9 cellular contexts compared by ENCODE assay signal in the genomic region with DNA sequence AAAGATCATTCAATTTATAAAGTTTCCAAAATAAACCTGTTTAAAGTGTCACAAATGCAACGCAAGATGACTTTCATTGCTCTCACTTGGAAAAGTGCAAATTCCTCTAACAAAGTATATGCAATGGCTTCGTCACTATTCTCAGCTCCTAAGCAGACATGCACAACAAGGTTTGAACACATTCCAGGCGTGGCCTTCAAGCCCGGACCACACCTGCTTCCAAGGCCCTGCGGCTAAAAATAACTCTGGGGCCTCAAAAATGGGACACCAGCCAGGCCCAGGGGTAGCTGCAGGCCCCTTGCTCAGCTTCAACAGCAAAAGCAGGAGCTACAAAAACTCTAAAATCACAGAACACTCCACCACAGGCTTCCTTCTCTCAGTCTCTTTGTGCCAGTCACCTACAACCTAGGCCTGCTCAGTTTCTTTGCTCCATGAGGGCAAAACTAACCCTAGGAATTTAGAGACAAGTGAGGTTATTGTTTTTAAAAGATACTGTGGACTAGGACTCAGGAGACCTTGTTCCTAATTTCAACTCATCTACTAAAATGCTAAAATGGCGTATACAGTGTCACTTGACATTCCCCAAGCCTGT. TPM values are rescaled to one million over a fixed set of nuclear protein-coding genes. Genes with fewer than 3 reads are reported as not detected.
DNase-seq lines count a peak whose midpoint lies in the region; ATAC-seq and TF ChIP-seq lines count a peak whose summit lies in the region.
"Had no signal": no experiment of that assay in that cellular context is flagged by ENCODE, and none has a peak within 500 bp of the region (broad histone marks: within the 10 kb centered on the region; RNA-seq: fewer than 3 reads in every experiment).

No MANE protein-coding gene starts in this region.

- peak; percentile 52 for DNase-seq in activated CD4-positive, alpha-beta T cell treated with anti-CD3 and anti-CD28 coated beads, Interleukin-2, amount 10 ng/mL, durations not matched to agents 24 days and 14 days
- DNase-seq in activated CD4-positive, alpha-beta T cell treated with anti-CD3 and anti-CD28 coated beads for 4 hours, result no peak
- DNase-seq in ascending aorta (ENCODE audit: low spot score in 2 of 2) (no peak), left colon (peak; percentile 52 to 60), tibial artery (no peak), medulla oblongata (ENCODE audit: extremely low spot score) (no peak), OCI-M2 (lab: John Stamatoyannopoulos, UW; ENCODE audit: unreplicated experiment) (no peak)
- DNase-seq: SIG-M5 had no signal

- H3K27ac ChIP-seq in ascending aorta, result peak overlapping the region; percentile 22 to 62
- peak overlapping the region; percentile 15 to 56 for H3K27ac ChIP-seq in tibial artery

- no peaks in the 10 kb centered on the region for H3K27me3 ChIP-seq in ascending aorta
- no peaks in the 10 kb centered on the region for H3K27me3 ChIP-seq in tibial artery

- H3K27ac Mint-ChIP-seq in activated CD4-positive, alpha-beta T cell treated with anti-CD3 and anti-CD28 coated beads, Interleukin-2, amount 10 ng/mL, durations not matched to agents 24 days and 14 days, result peak overlapping the region; percentile 79

- H3K4me1 Mint-ChIP-seq in activated CD4-positive, alpha-beta T cell treated with anti-CD3 and anti-CD28 coated beads, Interleukin-2, amount 10 ng/mL, durations not matched to agents 24 days and 14 days, result peaks cover 39% of the 10 kb centered on the region

- H3K9me3 ChIP-seq in ascending aorta, result no peaks in the 10 kb centered on the region
- no peaks in the 10 kb centered on the region for H3K9me3 ChIP-seq in tibial artery

- H3K4me1 ChIP-seq in ascending aorta, result peaks cover 0 to 20% of the 10 kb centered on the region in 2 donors
- peaks cover 0 to 37% (median 22%) of the 10 kb centered on the region in 4 donors for H3K4me1 ChIP-seq in tibial artery

- H3K4me3 Mint-ChIP-seq in activated CD4-positive, alpha-beta T cell treated with anti-CD3 and anti-CD28 coated beads, Interleukin-2, amount 10 ng/mL, durations not matched to agents 24 days and 14 days, result no peak overlapping the region

- no peaks in the 10 kb centered on the region for H3K27me3 Mint-ChIP-seq in activated CD4-positive, alpha-beta T cell treated with anti-CD3 and anti-CD28 coated beads, Interleukin-2, amount 10 ng/mL, durations not matched to agents 24 days and 14 days

- ATAC-seq in left colon (peak; percentile 71), HG03039 (IDR thresholded peaks at IDR 0.05; ENCODE audit: unreplicated experiment) (no peak)

- H3K9me3 Mint-ChIP-seq in activated CD4-positive, alpha-beta T cell treated with anti-CD3 and anti-CD28 coated beads, Interleukin-2, amount 10 ng/mL, durations not matched to agents 24 days and 14 days, result peaks cover 4% of the 10 kb centered on the region

- TF ChIP-seq CTCF in ascending aorta (IDR thresholded peaks at IDR 0.05) (no peak), tibial artery (IDR thresholded peaks at IDR 0.05) (no peak)

- H3K36me3 Mint-ChIP-seq in activated CD4-positive, alpha-beta T cell treated with anti-CD3 and anti-CD28 coated beads, Interleukin-2, amount 10 ng/mL, durations not matched to agents 24 days and 14 days (ENCODE audit: low read depth), result peaks cover 22% of the 10 kb centered on the region

- H3K36me3 ChIP-seq in ascending aorta (peaks cover 0 to 4% of the 10 kb centered on the region in 2 donors), tibial artery (no peaks in the 10 kb centered on the region)

- intact Hi-C loops in activated CD4-positive, alpha-beta T cell treated with anti-CD3 and anti-CD28 coated beads, Interleukin-2, amount 10 ng/mL, durations not matched to agents 24 days and 14 days (cut with micrococcal nuclease), result no loop called here
- intact Hi-C loops in ascending aorta (cut with DNase I), result no loop called here
- intact Hi-C loops in left colon (cut with DNase I, micrococcal nuclease), result no loop called here
- intact Hi-C loops in tibial artery (cut with DNase I; ENCODE audit: low total_unique reads), result no loop called here

- H3K4me3 ChIP-seq in ascending aorta (no peak overlapping the region), tibial artery (no peak overlapping the region)

RNA-seq across cellular contexts. Expression of gene DUSP16, which starts 29.3 kb away (rescaled TPM):
- 48.3 and 51.2 TPM in 2 replicates for total RNA-seq in activated CD4-positive, alpha-beta T cell treated with anti-CD3 and anti-CD28 coated beads, Interleukin-2, amount 10 ng/mL, durations not matched to agents 24 days and 14 days
- total RNA-seq in ascending aorta (54.8 TPM), left colon (10 to 100 TPM; 38.6 to 73.5 TPM)

Comparison
In these comparisons a context has a peak if more than half of its experiments do, and no peak if none do; other contexts are left out.
1. DNase-seq: peak in activated CD4-positive, alpha-beta T cell treated with anti-CD3 and anti-CD28 coated beads, Interleukin-2, amount 10 ng/mL, durations not matched to agents 24 days and 14 days (single experiment) and left colon (2 of 2); none in activated CD4-positive, alpha-beta T cell treated with anti-CD3 and anti-CD28 coated beads for 4 hours (0 of 2), ascending aorta (0 of 2), tibial artery (0 of 2), medulla oblongata (single experiment) and OCI-M2 (single experiment).